28 cellular contexts compared by ENCODE assay signal in the genomic region with DNA sequence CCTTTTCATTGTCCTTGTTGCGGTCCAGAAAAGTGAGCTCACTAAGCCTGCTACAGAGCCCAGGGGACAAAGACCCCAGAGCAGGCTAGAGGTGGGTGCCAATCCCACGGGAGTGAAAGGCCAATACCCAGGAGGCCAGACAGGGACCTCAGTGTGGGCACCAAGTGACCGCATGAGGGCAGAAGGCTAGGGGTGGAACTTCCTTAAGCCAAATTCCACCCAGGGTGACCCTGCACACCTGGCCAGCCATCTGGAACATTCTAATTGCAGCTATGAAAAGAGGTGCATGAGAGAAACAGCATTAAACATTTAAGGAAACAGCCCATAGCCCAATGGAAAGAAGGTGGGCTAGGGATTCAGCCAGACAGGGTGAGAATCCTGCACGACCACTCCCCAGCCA. TPM values are rescaled to one million over a fixed set of nuclear protein-coding genes. Genes with fewer than 3 reads are reported as not detected.
DNase-seq lines count a peak whose midpoint lies in the region; ATAC-seq and TF ChIP-seq lines count a peak whose summit lies in the region.
"Had no signal": no experiment of that assay in that cellular context is flagged by ENCODE, and none has a peak within 500 bp of the region (broad histone marks: within the 10 kb centered on the region; RNA-seq: fewer than 3 reads in every experiment).

No MANE protein-coding gene starts in this region.

- TF ChIP-seq CTCF in epithelial cell of proximal tubule (conservative IDR thresholded peaks at IDR 0.05; ENCODE audit: low read depth, low read length) (peak; percentile 26), transverse colon (IDR thresholded peaks at IDR 0.05) (no peak)

- H3K14ac ChIP-seq in neuronal stem cell (ENCODE audit: low read length) = no peak overlapping the region

- no peak for TF ChIP-seq EP300 in transverse colon (IDR thresholded peaks at IDR 0.05; ENCODE audit: low read depth)

- no peak overlapping the region for H3K9ac ChIP-seq in neuronal stem cell (ENCODE audit: low read depth, low read length, poor library complexity)
- H3K9ac ChIP-seq: BLaER1 treated with 17β-estradiol and CSF1 and Interleukin-3, amounts not matched to agents 10 nM and 100 nM; SK-N-SH had no signal

- H3K36me3 Mint-ChIP-seq in stimulated activated effector memory CD8-positive, alpha-beta T cell treated with anti-CD3 and anti-CD28 coated beads, Interleukin-12 subunit alpha, Interleukin-12 subunit beta, amount 100 ng/mL, for 72 hours = peaks cover 4% of the 10 kb centered on the region

- DNase-seq in caudate nucleus (lab: John Stamatoyannopoulos, UW) = no peak
- no peak for DNase-seq in epithelial cell of proximal tubule (ENCODE audit: low read depth)
- no peak for DNase-seq in neuronal stem cell (ENCODE audit: low spot score)
- DNase-seq in transverse colon = no peak
- no peak for DNase-seq in stimulated activated effector memory CD8-positive, alpha-beta T cell treated with anti-CD3 and anti-CD28 coated beads, Interleukin-12 subunit alpha, Interleukin-12 subunit beta, amount 100 ng/mL, for 72 hours (ENCODE audit: low spot score in 2 of 2)
- no peak for DNase-seq in NK-92 treated with Interleukin-12 subunit alpha and Interleukin-12 subunit beta, amount 100 ng/mL, for 24 hours (lab: John Stamatoyannopoulos, UW)
- DNase-seq in cerebellar cortex (ENCODE audit: low spot score) = no peak
- DNase-seq: AML-193; Caco-2; CD4-positive, alpha-beta T cell; DMS 273 treated with DMSO at 0.1 percent for 48 hours; DMS79; GF-D8; GOT3; Karpas-422; NCI-H1092; NCI-H1436; NCI-H187; NCI-H2081 treated with DMSO at 0.1 percent for 48 hours; NCI-H2171 treated with DMSO at 0.1 percent for 48 hours; NCI-H524; NCI-H774; PC-3; SK-N-SH had no signal

- no peaks in the 10 kb centered on the region for H3K9me3 Mint-ChIP-seq in stimulated activated effector memory CD8-positive, alpha-beta T cell treated with anti-CD3 and anti-CD28 coated beads, Interleukin-12 subunit alpha, Interleukin-12 subunit beta, amount 100 ng/mL, for 72 hours
- H3K9me3 Mint-ChIP-seq: CD4-positive, alpha-beta T cell; IgD-negative memory B cell had no signal

- H3K23ac ChIP-seq in neuronal stem cell (ENCODE audit: low read depth, low read length, poor library complexity) = no peak overlapping the region

- in situ Hi-C loops in transverse colon (cut with MboI; ENCODE audit: low pct_ligation_motif_present in 1 of 4, low pct_unique_long_range_greater_than_20kb in 1 of 4, low sequenced_read_pairs in 3 of 4) = no loop called here

- H3K18ac ChIP-seq in neuronal stem cell (ENCODE audit: low read length) = peak overlapping the region; percentile 17

- H3K4me3 Mint-ChIP-seq in stimulated activated effector memory CD8-positive, alpha-beta T cell treated with anti-CD3 and anti-CD28 coated beads, Interleukin-12 subunit alpha, Interleukin-12 subunit beta, amount 100 ng/mL, for 72 hours = no peak overlapping the region
- H3K4me3 Mint-ChIP-seq: CD4-positive, alpha-beta T cell; IgD-negative memory B cell had no signal

- no peak for ATAC-seq in stimulated activated effector memory CD8-positive, alpha-beta T cell treated with anti-CD3 and anti-CD28 coated beads, Interleukin-12 subunit alpha, Interleukin-12 subunit beta, amount 100 ng/mL, for 72 hours
- ATAC-seq: A549, PC-3 had no signal

- H4K8ac ChIP-seq in neuronal stem cell (ENCODE audit: low read depth, low read length) = no peak overlapping the region

- peak overlapping the region; percentile 11 for H3K27ac ChIP-seq in caudate nucleus (ENCODE audit: low read depth, low read length)
- H3K27ac ChIP-seq in neuronal stem cell (replicated peaks; ENCODE audit: low read length) = no peak overlapping the region
- peak overlapping the region; percentile 6 to 30 (median 14) for H3K27ac ChIP-seq in transverse colon
- H3K27ac ChIP-seq: A549; BLaER1 treated with 17β-estradiol and CSF1 and Interleukin-3, amounts not matched to agents 10 nM and 100 nM had no signal

- no CpG with 5 or more reads among the region's 4 CpGs for WGBS in neuronal stem cell (ENCODE audit: extremely low coverage in 2 of 2, insufficient read length in 2 of 2, insufficient replicate concordance in 1 of 2), 2 donors
- 97 to 100% methylated on average over 2 to 4 of the region's 4 CpGs for WGBS in transverse colon (ENCODE audit: low coverage in 1 of 2), 2 donors

- H3K27ac Mint-ChIP-seq in stimulated activated effector memory CD8-positive, alpha-beta T cell treated with anti-CD3 and anti-CD28 coated beads, Interleukin-12 subunit alpha, Interleukin-12 subunit beta, amount 100 ng/mL, for 72 hours = no peak overlapping the region
- H3K27ac Mint-ChIP-seq: CD4-positive, alpha-beta T cell; IgD-negative memory B cell had no signal

- H4K91ac ChIP-seq in neuronal stem cell (ENCODE audit: low read depth, low read length, poor library complexity) = no peak overlapping the region

- H2BK15ac ChIP-seq in neuronal stem cell (ENCODE audit: low read length) = no peak overlapping the region

- no peak overlapping the region for H2BK5ac ChIP-seq in neuronal stem cell (ENCODE audit: low read length)

- peaks cover 6 to 12% of the 10 kb centered on the region in 2 donors for H3K4me1 ChIP-seq in neuronal stem cell (ENCODE audit: control insufficient read depth in 2 of 2, insufficient read depth in 1 of 2, low read depth in 1 of 2, low read length in 2 of 2)
- peaks cover 13 to 49% (median 31%) of the 10 kb centered on the region in 4 donors for H3K4me1 ChIP-seq in transverse colon
- H3K4me1 ChIP-seq: HAP-1 had no signal

- H2AFZ ChIP-seq in neuronal stem cell (ENCODE audit: low read length) = no peak overlapping the region

- H2AK5ac ChIP-seq in neuronal stem cell (ENCODE audit: low read depth, low read length) = no peak overlapping the region

- H3K9me3 ChIP-seq in neuronal stem cell (replicated peaks in 1 of 2; ENCODE audit: control insufficient read depth in 2 of 2, insufficient read depth in 1 of 2, low read depth in 1 of 2, low read length in 2 of 2) (no peaks in the 10 kb centered on the region), transverse colon (no peaks in the 10 kb centered on the region)
- H3K9me3 ChIP-seq: A549; BLaER1 treated with 17β-estradiol and CSF1 and Interleukin-3, amounts not matched to agents 10 nM and 100 nM; Caco-2; HAP-1; SK-N-SH had no signal

- no peak overlapping the region for H3K4ac ChIP-seq in neuronal stem cell (ENCODE audit: low read length)

- no peaks in the 10 kb centered on the region for H3K27me3 ChIP-seq in neuronal stem cell (ENCODE audit: control insufficient read depth in 3 of 3, insufficient read depth in 3 of 3, low read depth in 1 of 3, low read length in 3 of 3)
- no peaks in the 10 kb centered on the region for H3K27me3 ChIP-seq in transverse colon
- H3K27me3 ChIP-seq: BLaER1 treated with 17β-estradiol and CSF1 and Interleukin-3, amounts not matched to agents 10 nM and 100 nM had no signal

- H3K4me3 ChIP-seq in epithelial cell of proximal tubule (ENCODE audit: low read depth, low read length) = no peak overlapping the region
- no peak overlapping the region for H3K4me3 ChIP-seq in neuronal stem cell (ENCODE audit: low read length in 2 of 2)
- H3K4me3 ChIP-seq in transverse colon = no peak overlapping the region
- H3K4me3 ChIP-seq: A549; BLaER1 treated with 17β-estradiol and CSF1 and Interleukin-3, amounts not matched to agents 10 nM and 100 nM; HAP-1 had no signal

- H3K79me1 ChIP-seq in neuronal stem cell (ENCODE audit: low read depth, low read length) = peaks cover 3% of the 10 kb centered on the region

- peaks cover 8 to 17% of the 10 kb centered on the region in 2 donors for H3K36me3 ChIP-seq in neuronal stem cell (replicated peaks in 1 of 2; ENCODE audit: control insufficient read depth in 2 of 2, insufficient read depth in 2 of 2, low read length in 2 of 2)
- H3K36me3 ChIP-seq in transverse colon = peaks cover 0 to 8% (median 2%) of the 10 kb centered on the region in 4 donors

- peaks cover 41% of the 10 kb centered on the region for H3K4me1 Mint-ChIP-seq in stimulated activated effector memory CD8-positive, alpha-beta T cell treated with anti-CD3 and anti-CD28 coated beads, Interleukin-12 subunit alpha, Interleukin-12 subunit beta, amount 100 ng/mL, for 72 hours

- H2BK12ac ChIP-seq in neuronal stem cell (ENCODE audit: low read length) = no peak overlapping the region

- intact Hi-C loops in transverse colon (cut with DNase I; ENCODE audit: low total_unique reads) = loop anchor here (5.0 kb wide), 1 partner anchor 1229 kb away; a partner anchor contains a TSS

- TF ChIP-seq POLR2A in transverse colon (IDR thresholded peaks at IDR 0.05) = no peak

- H3K4me2 ChIP-seq in neuronal stem cell (ENCODE audit: insufficient read depth, low read length, poor library complexity, severe bottlenecking) = no peak overlapping the region
- H3K4me2 ChIP-seq: A549; BLaER1 treated with 17β-estradiol and CSF1 and Interleukin-3, amounts not matched to agents 10 nM and 100 nM; SK-N-SH had no signal

- H2BK120ac ChIP-seq in neuronal stem cell (ENCODE audit: low read depth, low read length) = no peak overlapping the region

RNA-seq across cellular contexts. Expression of a gene that starts 19.4 kb away (rescaled TPM):
- total RNA-seq in epithelial cell of proximal tubule (35.1 and 43.5 TPM in 2 replicates), transverse colon (100 to 1,000 TPM in 3 of 4 donors, 10 to 100 TPM in 1; 35.6 to 287 (median 167) TPM)
- polyA plus RNA-seq in neuronal stem cell (2013, experiment 1 of 2) = 23.7 TPM
- polyA plus RNA-seq in neuronal stem cell (2013, experiment 2 of 2) = 24.7 TPM

RNA-seq across cellular contexts. Expression of a gene that starts 27.8 kb away (rescaled TPM):
- total RNA-seq in epithelial cell of proximal tubule (1.4 and 2.2 TPM in 2 replicates), transverse colon (under 1 TPM in 1 of 4 donors, not detected in 3; 0.27 TPM)
- polyA plus RNA-seq in neuronal stem cell (2013, experiment 1 of 2) = 3.5 TPM
- polyA plus RNA-seq in neuronal stem cell (2013, experiment 2 of 2) = 3.6 TPM
- total RNA-seq: Caco-2; CD4-positive, alpha-beta T cell had no signal
- polyA plus RNA-seq: IgD-negative memory B cell had no signal

RNA-seq across cellular contexts. Expression of a gene that starts 39.1 kb away (rescaled TPM):
- total RNA-seq in epithelial cell of proximal tubule (20.0 and 37.5 TPM in 2 replicates), transverse colon (10 to 100 TPM; 27.5 to 54.7 (median 30.7) TPM)
- 17.3 TPM for polyA plus RNA-seq in neuronal stem cell (2013, experiment 1 of 2)
- polyA plus RNA-seq in neuronal stem cell (2013, experiment 2 of 2) = 17.6 TPM
